ENCODE assay signal across 11 cellular contexts in the genomic region with DNA sequence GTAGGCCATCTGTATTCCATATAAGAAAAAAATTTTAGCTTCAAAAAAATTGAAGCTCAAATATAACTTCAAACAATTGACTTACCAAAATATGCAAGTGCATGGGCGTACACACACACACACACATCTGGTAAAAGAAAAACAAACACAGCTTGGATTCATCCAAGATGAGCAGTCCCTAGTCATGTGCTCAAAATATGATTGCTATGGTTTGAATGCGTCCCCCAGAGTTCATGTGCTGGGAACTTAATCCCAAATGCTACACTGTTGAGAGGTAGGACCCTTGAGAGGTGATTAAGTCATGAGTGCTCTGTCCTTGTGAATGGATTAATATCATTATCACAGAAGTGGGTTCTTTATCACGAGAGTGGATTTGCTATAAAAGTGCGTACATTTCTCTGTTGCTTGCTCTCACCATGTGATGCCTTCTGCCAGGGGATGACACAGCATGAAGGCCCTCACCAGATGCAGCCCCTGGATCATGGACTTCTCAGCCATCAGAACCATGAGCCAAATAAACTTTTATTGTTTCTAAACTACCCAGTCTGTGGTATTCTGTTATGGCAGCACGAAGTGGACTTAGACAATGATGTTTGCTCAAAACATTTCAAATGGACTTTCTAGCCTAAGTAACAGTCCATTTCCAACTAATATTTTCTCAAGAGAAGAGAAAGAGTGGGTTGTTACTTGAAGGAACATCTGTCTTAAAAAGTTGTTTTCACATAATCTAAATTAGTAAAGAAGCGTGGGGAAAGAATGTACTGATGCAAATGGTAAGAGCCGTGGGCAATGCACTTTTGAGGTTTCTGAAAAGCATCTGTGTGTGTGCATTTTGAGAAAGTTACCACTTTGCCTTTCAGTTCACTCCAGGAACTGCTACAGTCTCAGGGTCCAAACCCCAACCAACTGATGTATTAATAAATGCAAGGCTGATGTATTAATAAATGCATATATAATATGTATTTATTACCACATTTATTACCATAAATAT. TPM values are rescaled to one million over a fixed set of nuclear protein-coding genes. Genes with fewer than 3 reads are reported as not detected.
DNase-seq lines count a peak whose midpoint lies in the region; ATAC-seq and TF ChIP-seq lines count a peak whose summit lies in the region.
"Had no signal": no experiment of that assay in that cellular context is flagged by ENCODE, and none has a peak within 500 bp of the region (broad histone marks: within the 10 kb centered on the region; RNA-seq: fewer than 3 reads in every experiment).

No MANE protein-coding gene starts in this region.

- H3K4me1 ChIP-seq in adipocyte (ENCODE audit: control insufficient read depth, insufficient read depth, low read length), result peaks cover 48% of the 10 kb centered on the region
- H3K4me1 ChIP-seq in stomach smooth muscle (ENCODE audit: control insufficient read depth, insufficient read depth, low read length), result peaks cover 27% of the 10 kb centered on the region

- H3K9ac ChIP-seq in adipocyte (ENCODE audit: low read length), result no peak overlapping the region
- no peak overlapping the region for H3K9ac ChIP-seq in stomach smooth muscle (ENCODE audit: low read length in 2 of 2)

- H3K36me3 ChIP-seq in adipocyte (ENCODE audit: control insufficient read depth, insufficient read depth, low read length, severe bottlenecking), result peaks cover 17% of the 10 kb centered on the region
- H3K36me3 ChIP-seq in stomach smooth muscle (ENCODE audit: control insufficient read depth in 2 of 2, insufficient read depth in 2 of 2, low read length in 2 of 2), result peaks cover 9 to 10% of the 10 kb centered on the region in 2 donors

- DNase-seq in HCEC 1CT (peak; percentile 81), adipocyte (ENCODE audit: low read depth) (peak; percentile 80), fibroblast of villous mesenchyme (ENCODE audit: low read depth) (peak; percentile 72), GOT3 (lab: John Stamatoyannopoulos, UW) (no peak), RKO (ENCODE audit: low spot score) (no peak)
- DNase-seq: activated CD4-positive, alpha-beta T cell treated with anti-CD3 and anti-CD28 coated beads, Interleukin-2, amount 50 U/mL, for 48 hours; KBM-7; NCI-H1694 had no signal

- H3K27me3 ChIP-seq in adipocyte (replicated peaks; ENCODE audit: control insufficient read depth, insufficient read depth, low read length) (no peaks in the 10 kb centered on the region), stomach smooth muscle (ENCODE audit: control insufficient read depth in 1 of 2, insufficient read depth in 2 of 2, low read length in 2 of 2) (no peaks in the 10 kb centered on the region)

- TF ChIP-seq CTCF in fibroblast of villous mesenchyme (IDR thresholded peaks at IDR 0.05; ENCODE audit: insufficient read depth, low read depth, low read length), result no peak

- ATAC-seq in HG02840 (IDR thresholded peaks at IDR 0.05; ENCODE audit: low FRiP score, unreplicated experiment), result no peak
- no peak for ATAC-seq in GM21381 (IDR thresholded peaks at IDR 0.05; ENCODE audit: unreplicated experiment)

- H3K4me3 ChIP-seq in adipocyte (ENCODE audit: low read length) (no peak overlapping the region), fibroblast of villous mesenchyme (ENCODE audit: low read depth, low read length) (no peak overlapping the region), stomach smooth muscle (ENCODE audit: low read length in 2 of 2) (no peak overlapping the region)

- H3K9me3 ChIP-seq in adipocyte (ENCODE audit: control insufficient read depth, low read length) (no peaks in the 10 kb centered on the region), stomach smooth muscle (ENCODE audit: control insufficient read depth in 2 of 2, low read length in 2 of 2) (no peaks in the 10 kb centered on the region)

- H3K27ac ChIP-seq in stomach smooth muscle (ENCODE audit: low read length), result peak overlapping the region; percentile 7

RNA-seq across cellular contexts. Expression of a gene that starts 15.1 kb away (rescaled TPM):
- 7.8 and 11.9 TPM in 2 replicates for total RNA-seq in fibroblast of villous mesenchyme

Comparison
In these comparisons a context has a peak if more than half of its experiments do, and no peak if none do; other contexts are left out.
1. DNase-seq: peak in HCEC 1CT (single experiment), adipocyte (single experiment) and fibroblast of villous mesenchyme (single experiment); none in GOT3 (single experiment) and RKO (single experiment).